In genomic region chr3:188106898-188107684, GRCh38 we compare ENCODE assay signal across 22 cellular contexts.
"Had no signal": no experiment of that assay in that cellular context is flagged by ENCODE, and none has a peak within 500 bp of the region (broad histone marks: within the 10 kb centered on the region; RNA-seq: fewer than 3 reads in every experiment).

No MANE protein-coding gene starts in this region.

- DNase-seq: activated CD4-positive, alpha-beta memory T cell treated with anti-CD3 and anti-CD28 coated beads, Interleukin-2, amount 10 ng/mL, durations not matched to agents 7 days and 5 days; activated CD4-positive, alpha-beta T cell treated with anti-CD3 and anti-CD28 coated beads for 4 hours; activated CD8-positive, alpha-beta memory T cell treated with anti-CD3 and anti-CD28 coated beads, Interleukin-2, amount 10 ng/mL, durations not matched to agents 7 days and 5 days; activated naive CD4-positive, alpha-beta T cell treated with Interleukin-2 at 50 U/mL for 16 hours; activated naive CD8-positive, alpha-beta T cell treated with anti-CD3 and anti-CD28 coated beads, Interleukin-2, amount 10 ng/mL, durations not matched to agents 7 days and 5 days; body of pancreas; dermis blood vessel endothelial cell; effector memory CD4-positive, alpha-beta T cell; esophagus squamous epithelium; heart right ventricle; islet precursor cell; left colon; lower lobe of right lung; right cardiac atrium; small intestine; stimulated activated CD4-positive, alpha-beta T cell treated with anti-CD3 and anti-CD28 coated beads, Interleukin-4, amount 100 ng/mL, for 1 hour; upper lobe of right lung had no signal

- H3K9me3 Mint-ChIP-seq: activated T-helper 2 cell treated with anti-CD3 and anti-CD28 coated beads, Interferon-gamma antibody, Interleukin-2, Interleukin-4, amounts not matched to agents 10 μg/mL and 5 μg/mL and 100 μg/mL, durations not matched to agents 14 hours and 24 hours and 36 hours; natural killer cell treated with Interleukin-12 subunit alpha and Interleukin-12 subunit beta and Interleukin-15 and Interleukin-18, amount 100 ng/mL, for 72 hours; T-helper 2 cell treated with Interferon-gamma antibody and Interleukin-4, amounts not matched to agents 5 μg/mL and 100 μg/mL, for 36 hours had no signal

- H3K27me3 Mint-ChIP-seq: activated CD8-positive, alpha-beta memory T cell treated with anti-CD3 and anti-CD28 coated beads, Interleukin-2, amount 10 ng/mL, durations not matched to agents 7 days and 5 days; natural killer cell treated with Interleukin-12 subunit alpha and Interleukin-12 subunit beta and Interleukin-15 and Interleukin-18, amount 100 ng/mL, for 72 hours had no signal

- H3K4me3 Mint-ChIP-seq: activated CD4-positive, alpha-beta memory T cell treated with anti-CD3 and anti-CD28 coated beads, Interleukin-2, amount 10 ng/mL, durations not matched to agents 7 days and 5 days; activated CD8-positive, alpha-beta memory T cell treated with anti-CD3 and anti-CD28 coated beads, Interleukin-2, amount 10 ng/mL, durations not matched to agents 7 days and 5 days; activated naive CD8-positive, alpha-beta T cell treated with anti-CD3 and anti-CD28 coated beads, Interleukin-2, amount 10 ng/mL, durations not matched to agents 7 days and 5 days; natural killer cell treated with Interleukin-12 subunit alpha and Interleukin-12 subunit beta and Interleukin-15 and Interleukin-18, amount 100 ng/mL, for 72 hours; T-helper 2 cell treated with Interferon-gamma antibody and Interleukin-4, amounts not matched to agents 5 μg/mL and 100 μg/mL, for 36 hours had no signal

- H3K4me3 ChIP-seq: body of pancreas, esophagus squamous epithelium, heart right ventricle, lower lobe of right lung, prostate gland, thoracic aorta, upper lobe of right lung had no signal

- H3K4me1 ChIP-seq: body of pancreas, esophagus squamous epithelium, lower lobe of right lung, prostate gland, upper lobe of right lung had no signal

- ATAC-seq: activated CD8-positive, alpha-beta memory T cell treated with anti-CD3 and anti-CD28 coated beads, Interleukin-2, amount 10 ng/mL, durations not matched to agents 7 days and 5 days; body of pancreas; heart right ventricle; left colon; lower lobe of right lung; natural killer cell treated with Interleukin-12 subunit alpha and Interleukin-12 subunit beta and Interleukin-15 and Interleukin-18, amount 100 ng/mL, for 72 hours; right cardiac atrium; upper lobe of right lung had no signal

- H3K36me3 Mint-ChIP-seq: natural killer cell treated with Interleukin-12 subunit alpha and Interleukin-12 subunit beta and Interleukin-15 and Interleukin-18, amount 100 ng/mL, for 72 hours had no signal

- H3K27me3 ChIP-seq: body of pancreas, heart right ventricle, upper lobe of right lung had no signal

- H3K9me3 ChIP-seq: body of pancreas, esophagus squamous epithelium, heart right ventricle, lower lobe of right lung, prostate gland, thoracic aorta, upper lobe of right lung had no signal

- H3K27ac ChIP-seq: body of pancreas, esophagus squamous epithelium, heart right ventricle, lower lobe of right lung, prostate gland, thoracic aorta, upper lobe of right lung had no signal

- H3K36me3 ChIP-seq: esophagus squamous epithelium, heart right ventricle, lower lobe of right lung, prostate gland, thoracic aorta, upper lobe of right lung had no signal

- H3K27ac Mint-ChIP-seq: activated CD4-positive, alpha-beta memory T cell treated with anti-CD3 and anti-CD28 coated beads, Interleukin-2, amount 10 ng/mL, durations not matched to agents 7 days and 5 days; activated CD8-positive, alpha-beta memory T cell treated with anti-CD3 and anti-CD28 coated beads, Interleukin-2, amount 10 ng/mL, durations not matched to agents 7 days and 5 days; activated naive CD8-positive, alpha-beta T cell treated with anti-CD3 and anti-CD28 coated beads, Interleukin-2, amount 10 ng/mL, durations not matched to agents 7 days and 5 days; activated T-helper 2 cell treated with anti-CD3 and anti-CD28 coated beads, Interferon-gamma antibody, Interleukin-2, Interleukin-4, amounts not matched to agents 10 μg/mL and 5 μg/mL and 100 μg/mL, durations not matched to agents 14 hours and 24 hours and 36 hours; natural killer cell treated with Interleukin-12 subunit alpha and Interleukin-12 subunit beta and Interleukin-15 and Interleukin-18, amount 100 ng/mL, for 72 hours; T-helper 2 cell treated with Interferon-gamma antibody and Interleukin-4, amounts not matched to agents 5 μg/mL and 100 μg/mL, for 36 hours had no signal
